In the genomic region with DNA sequence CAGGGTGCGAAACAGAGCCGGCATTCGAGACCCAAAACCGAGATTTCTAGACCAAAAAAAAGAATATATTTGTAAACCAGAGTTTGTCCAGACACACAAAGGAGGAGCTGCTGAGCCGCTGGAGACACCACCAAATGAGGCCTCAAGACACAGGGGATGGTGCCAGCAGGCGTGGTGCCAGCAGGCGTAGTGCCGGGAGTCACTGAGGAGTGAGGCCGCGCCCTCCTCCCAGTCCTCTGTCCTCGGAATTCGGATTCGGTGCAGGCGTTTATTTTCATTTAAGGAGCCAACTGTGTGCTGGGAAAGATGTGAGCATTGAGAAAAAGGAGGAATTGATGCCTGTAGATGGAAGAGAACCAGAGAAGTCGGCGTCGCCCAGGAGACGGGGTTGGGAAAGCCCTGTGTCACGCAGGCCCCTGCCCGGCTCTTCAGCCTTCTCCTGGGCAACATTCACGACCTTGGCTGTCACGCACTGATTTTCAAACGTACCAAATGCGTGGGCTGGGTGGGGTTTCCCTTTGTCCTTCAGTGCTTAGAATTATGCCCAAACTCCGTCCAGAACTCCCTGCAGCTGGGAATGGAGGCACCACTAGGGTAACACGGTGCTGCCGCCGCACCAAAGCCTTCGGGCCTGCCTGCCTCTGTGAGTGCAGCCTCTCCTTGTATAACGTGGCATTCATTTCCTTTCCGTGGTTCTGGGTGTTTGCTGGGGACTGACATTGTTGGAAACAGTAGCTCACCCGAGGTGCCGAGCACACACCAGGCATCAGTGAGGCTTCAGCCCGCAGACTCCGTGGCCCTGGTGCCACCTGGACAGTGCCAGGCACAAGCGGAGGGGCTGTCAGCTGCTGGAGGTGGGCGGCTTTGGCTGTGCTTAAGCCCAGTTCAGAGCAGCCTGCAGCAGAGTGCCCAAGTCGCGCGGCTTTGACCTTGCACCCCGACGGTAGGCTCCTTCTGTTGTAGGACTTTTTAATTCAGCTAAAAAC, we compare ENCODE assay signal across 9 cellular contexts. TPM values are rescaled to one million over a fixed set of nuclear protein-coding genes. Genes with fewer than 3 reads are reported as not detected.
A peak's percentile ranks its signal among the peaks of the same experiment; 100 is the strongest.
DNase-seq lines count a peak whose midpoint lies in the region; ATAC-seq and TF ChIP-seq lines count a peak whose summit lies in the region.
"Had no signal": no experiment of that assay in that cellular context is flagged by ENCODE, and none has a peak within 500 bp of the region (broad histone marks: within the 10 kb centered on the region; RNA-seq: fewer than 3 reads in every experiment).

No MANE protein-coding gene starts in this region.

- peaks cover 22% of the 10 kb centered on the region for H3K4me1 Mint-ChIP-seq in stimulated activated effector memory CD8-positive, alpha-beta T cell treated with anti-CD3 and anti-CD28 coated beads, Interleukin-12 subunit alpha, Interleukin-12 subunit beta, amount 100 ng/mL, for 72 hours

- ATAC-seq in stimulated activated effector memory CD8-positive, alpha-beta T cell treated with anti-CD3 and anti-CD28 coated beads, Interleukin-12 subunit alpha, Interleukin-12 subunit beta, amount 100 ng/mL, for 72 hours: no peak
- ATAC-seq in GM21576 (IDR thresholded peaks at IDR 0.05; ENCODE audit: unreplicated experiment): no peak

- H3K27ac Mint-ChIP-seq in stimulated activated effector memory CD8-positive, alpha-beta T cell treated with anti-CD3 and anti-CD28 coated beads, Interleukin-12 subunit alpha, Interleukin-12 subunit beta, amount 100 ng/mL, for 72 hours: peak overlapping the region; percentile 48

- TF ChIP-seq CTCF in cardiac fibroblast (IDR thresholded peaks at IDR 0.05; ENCODE audit: low read depth, low read length): peak; percentile 20

- H3K36me3 Mint-ChIP-seq in stimulated activated effector memory CD8-positive, alpha-beta T cell treated with anti-CD3 and anti-CD28 coated beads, Interleukin-12 subunit alpha, Interleukin-12 subunit beta, amount 100 ng/mL, for 72 hours: peaks cover 79% of the 10 kb centered on the region

- H3K4me3 Mint-ChIP-seq in stimulated activated effector memory CD8-positive, alpha-beta T cell treated with anti-CD3 and anti-CD28 coated beads, Interleukin-12 subunit alpha, Interleukin-12 subunit beta, amount 100 ng/mL, for 72 hours: no peak overlapping the region

- in situ Hi-C loops in G401 (cut with HindIII; ENCODE audit: low sequenced_read_pairs): no loop called here

- DNase-seq in G401 (ENCODE audit: low spot score) (peak; percentile 84), cardiac fibroblast (ENCODE audit: low read depth in 2 of 2) (peak; percentile 87 to 96), inferior parietal cortex (ENCODE audit: extremely low spot score) (peak; percentile 36), OCI-M2 (lab: John Stamatoyannopoulos, UW; ENCODE audit: unreplicated experiment) (no peak), H4 (ENCODE audit: low spot score) (no peak), mesenteric fat pad (ENCODE audit: low spot score) (no peak)
- DNase-seq in stimulated activated effector memory CD8-positive, alpha-beta T cell treated with anti-CD3 and anti-CD28 coated beads, Interleukin-12 subunit alpha, Interleukin-12 subunit beta, amount 100 ng/mL, for 72 hours (ENCODE audit: low spot score in 2 of 2): no peak
- DNase-seq: PC-9 had no signal

- H3K4me3 ChIP-seq in cardiac fibroblast (replicated peaks in 1 of 2; ENCODE audit: low read depth in 2 of 2, low read length in 2 of 2): no peak overlapping the region
- H3K4me3 ChIP-seq: PC-9 had no signal

- no peaks in the 10 kb centered on the region for H3K9me3 Mint-ChIP-seq in stimulated activated effector memory CD8-positive, alpha-beta T cell treated with anti-CD3 and anti-CD28 coated beads, Interleukin-12 subunit alpha, Interleukin-12 subunit beta, amount 100 ng/mL, for 72 hours

RNA-seq across cellular contexts. Expression of gene CHMP6, which starts 49.0 kb away (rescaled TPM):
- 51.8 and 65.5 TPM in 2 replicates for total RNA-seq in G401 (2014; rRNA removed; shearing (Covaris generic))
- total RNA-seq in H4 (2014; rRNA removed; shearing (Covaris generic)): 19.7 and 21.4 TPM in 2 replicates
- total RNA-seq in mesenteric fat pad: 25.3 TPM

Comparison
In these comparisons a context has a peak if more than half of its experiments do, and no peak if none do; other contexts are left out.
1. DNase-seq: peak in G401 (single experiment), cardiac fibroblast (2 of 2) and inferior parietal cortex (single experiment); none in stimulated activated effector memory CD8-positive, alpha-beta T cell treated with anti-CD3 and anti-CD28 coated beads, Interleukin-12 subunit alpha, Interleukin-12 subunit beta, amount 100 ng/mL, for 72 hours (0 of 2), OCI-M2 (single experiment), H4 (single experiment) and mesenteric fat pad (single experiment).